Comparison of ENCODE assay signal across 17 cellular contexts in the genomic region with DNA sequence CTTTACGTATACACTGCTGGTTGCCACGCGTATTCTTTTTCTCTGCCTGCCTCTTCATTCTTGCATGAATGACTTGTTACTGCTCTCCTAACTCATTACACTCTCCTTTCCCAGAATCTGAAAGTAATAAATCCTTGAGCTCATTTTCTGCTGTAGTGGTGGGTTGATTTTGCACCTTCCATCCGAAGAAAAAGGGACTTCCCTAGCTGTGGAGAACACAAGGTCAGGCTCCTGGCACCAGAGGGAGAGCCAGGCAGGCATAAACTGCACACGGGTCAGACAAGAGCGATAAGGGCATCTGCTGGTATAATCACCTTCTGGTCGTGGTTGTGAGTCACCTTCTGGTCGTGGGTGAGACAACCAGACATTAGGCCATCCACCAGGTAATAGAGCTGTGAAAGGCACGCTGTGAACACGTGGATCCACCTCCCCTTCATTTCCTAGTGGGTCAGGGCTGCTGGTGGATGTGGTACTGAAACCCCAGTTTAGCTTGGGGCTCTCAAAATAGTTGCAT.
"Had no signal": no experiment of that assay in that cellular context is flagged by ENCODE, and none has a peak within 500 bp of the region (broad histone marks: within the 10 kb centered on the region; RNA-seq: fewer than 3 reads in every experiment).

No MANE protein-coding gene starts in this region.

- H3K4me3 ChIP-seq: esophagus muscularis mucosa, gastroesophageal sphincter, lower lobe of right lung, pancreas, tibial artery had no signal

- H3K36me3 ChIP-seq: esophagus muscularis mucosa, gastroesophageal sphincter, lower lobe of right lung, neutrophil, pancreas, tibial artery had no signal

- FAIRE-seq: bronchial epithelial cell, pancreas had no signal

- ATAC-seq: activated CD8-positive, alpha-beta memory T cell treated with anti-CD3 and anti-CD28 coated beads, Interleukin-2, amount 10 ng/mL, durations not matched to agents 7 days and 5 days; gastroesophageal sphincter; left colon; lower lobe of right lung; natural killer cell; pancreas; stimulated activated naive CD8-positive, alpha-beta T cell treated with anti-CD3 and anti-CD28 coated beads, Interleukin-15, Interleukin-2, amounts not matched to agents 100 U/mL and 50 U/mL, for 24 hours had no signal

- H3K9me3 ChIP-seq: esophagus muscularis mucosa, gastroesophageal sphincter, lower lobe of right lung, neutrophil, pancreas, tibial artery had no signal

- H3K4me1 ChIP-seq: esophagus muscularis mucosa, gastroesophageal sphincter, lower lobe of right lung, pancreas, tibial artery had no signal

- H3K27ac ChIP-seq: esophagus muscularis mucosa, gastroesophageal sphincter, lower lobe of right lung, neutrophil, pancreas, tibial artery had no signal

- DNase-seq: activated CD4-positive, alpha-beta memory T cell treated with anti-CD3 and anti-CD28 coated beads for 36 hours; activated CD8-positive, alpha-beta memory T cell treated with anti-CD3 and anti-CD28 coated beads, Interleukin-2, amount 10 ng/mL, durations not matched to agents 7 days and 5 days; cerebellar nuclear complex; cortex of kidney; immature natural killer cell; left colon; lower lobe of right lung; natural killer cell; pancreas; stimulated activated CD8-positive, alpha-beta memory T cell treated with anti-CD3 and anti-CD28 coated beads, Interleukin-4, amount 100 ng/mL, for 48 hours; stimulated activated naive CD8-positive, alpha-beta T cell treated with anti-CD3 and anti-CD28 coated beads, Interleukin-15, Interleukin-2, amounts not matched to agents 100 U/mL and 50 U/mL, for 24 hours; substantia nigra; tibial artery had no signal

- H3K27me3 ChIP-seq: esophagus muscularis mucosa, gastroesophageal sphincter, neutrophil, pancreas, tibial artery had no signal
